Comparison of ENCODE assay signal across 22 cellular contexts in genomic region chr15:26635105-26635504, GRCh38.
DNase-seq lines count a peak whose midpoint lies in the region; ATAC-seq, FAIRE-seq and TF ChIP-seq lines count a peak whose summit lies in the region.
"Had no signal": no experiment of that assay in that cellular context is flagged by ENCODE, and none has a peak within 500 bp of the region (broad histone marks: within the 10 kb centered on the region; RNA-seq: fewer than 3 reads in every experiment).

No MANE protein-coding gene starts in this region.

- peaks cover 4% of the 10 kb centered on the region for H3K79me2 ChIP-seq in neural cell (replicated peaks; ENCODE audit: insufficient read depth, low read length)

- no peaks in the 10 kb centered on the region for H3K9me2 ChIP-seq in neural cell (ENCODE audit: insufficient read depth, low read length)

- H3K27me3 Mint-ChIP-seq in CD4-positive, alpha-beta T cell: no peaks in the 10 kb centered on the region

- CTCF ChIA-PET in A549 (lab: Yijun Ruan, JAX): no interaction called here
- CTCF ChIA-PET in CD4-positive, alpha-beta T cell (lab: Charles Lee): no interaction called here

- no peak overlapping the region for H3K27ac Mint-ChIP-seq in CD4-positive, alpha-beta T cell
- H3K27ac Mint-ChIP-seq: CD8-positive, alpha-beta T cell had no signal

- no peaks in the 10 kb centered on the region for H4K20me1 ChIP-seq in neural cell (ENCODE audit: insufficient read depth)

- H3K4me3 ChIP-seq in A549 (no peak overlapping the region), RWPE2 (ENCODE audit: severe bottlenecking) (no peak overlapping the region), neural cell (ENCODE audit: low read length) (no peak overlapping the region)

- ATAC-seq in A549: peak; percentile 60 to 80; a peak in 4 of 6 replicates
- ATAC-seq in RWPE2 (ENCODE audit: low read depth): 0 out of 3 replicates have a peak, but pooled peaks have one; percentile 36
- ATAC-seq in CD4-positive, alpha-beta T cell (ENCODE audit: poor library complexity): no peak
- no peak for ATAC-seq in left lobe of liver
- ATAC-seq: CD8-positive, alpha-beta T cell had no signal

- no peak overlapping the region for H2AFZ ChIP-seq in neural cell (ENCODE audit: low read depth, low read length)

- DNase-seq in A549 (ENCODE audit: low read depth in 1 of 2, low spot score in 1 of 2) (peak; percentile 49 to 57), RWPE2 (ENCODE audit: low spot score) (no peak), ecto neural progenitor cell (ENCODE audit: low spot score) (peak; percentile 10), T-helper 9 cell (no peak), left lobe of liver (ENCODE audit: low spot score) (no peak)
- DNase-seq in CD4-positive, alpha-beta T cell: no peak
- DNase-seq in activated effector memory CD4-positive, alpha-beta T cell treated with anti-CD3 and anti-CD28 coated beads, Interleukin-2, amount 50 U/mL, for 16 hours: no peak
- DNase-seq: ACHN; AML-193; C1 segment of cervical spinal cord; Caco-2; CD8-positive, alpha-beta T cell; DMS153; DND-41; H7; HCEC 1CT had no signal

- no peak for TF ChIP-seq RAD21 in A549 (conservative IDR thresholded peaks at IDR 0.05 in 1 of 2, IDR thresholded peaks at IDR 0.05 in 1 of 2)
- TF ChIP-seq RAD21 in neural cell (conservative IDR thresholded peaks at IDR 0.05): no peak

- H3K27ac ChIP-seq in A549: peak overlapping the region; percentile 29 to 66
- no peak overlapping the region for H3K27ac ChIP-seq in RWPE2 (ENCODE audit: poor library complexity, severe bottlenecking)
- peak overlapping the region; percentile 47 for H3K27ac ChIP-seq in neural cell (ENCODE audit: low read length)
- H3K27ac ChIP-seq in CD4-positive, alpha-beta T cell (ENCODE audit: low read depth, low read length): no peak overlapping the region
- H3K27ac ChIP-seq: 22Rv1 had no signal

- FAIRE-seq in A549 (lab: Jason Lieb, UNC): no peak
- FAIRE-seq: A204.1, G401.6, GM12892, H1 had no signal

- TF ChIP-seq CTCF in A549 (IDR thresholded peaks at IDR 0.05) (no peak), RWPE2 (IDR thresholded peaks at IDR 0.05; ENCODE audit: poor library complexity, severe bottlenecking) (no peak), neural cell (IDR thresholded peaks at IDR 0.05; ENCODE audit: poor library complexity, severe bottlenecking) (no peak)
- TF ChIP-seq CTCF in CD4-positive, alpha-beta T cell (IDR thresholded peaks at IDR 0.05): no peak

- no peak for TF ChIP-seq POLR2A in A549 (IDR thresholded peaks at IDR 0.05; ENCODE audit: low read length)

- no peaks in the 10 kb centered on the region for H3K4me1 Mint-ChIP-seq in CD4-positive, alpha-beta T cell (ENCODE audit: low read depth)

- peaks cover 2% of the 10 kb centered on the region for H3F3A ChIP-seq in neural cell (ENCODE audit: insufficient read depth, low read length, poor library complexity, severe bottlenecking)

- peaks cover 15% of the 10 kb centered on the region for H3K9me3 Mint-ChIP-seq in CD4-positive, alpha-beta T cell

- peaks cover 3% of the 10 kb centered on the region for H3K27me3 ChIP-seq in RWPE2 (ENCODE audit: insufficient read depth, poor library complexity, severe bottlenecking)
- H3K27me3 ChIP-seq in neural cell (ENCODE audit: insufficient read depth, low read depth, low read length): no peaks in the 10 kb centered on the region
- no peaks in the 10 kb centered on the region for H3K27me3 ChIP-seq in CD4-positive, alpha-beta T cell (ENCODE audit: control insufficient read depth, insufficient read depth, low read length)

- H3K36me3 Mint-ChIP-seq in CD4-positive, alpha-beta T cell (ENCODE audit: low read depth): no peaks in the 10 kb centered on the region
- H3K36me3 Mint-ChIP-seq: CD8-positive, alpha-beta T cell had no signal

- TF ChIP-seq EP300 in A549 (IDR thresholded peaks at IDR 0.05): no peak
- no peak for TF ChIP-seq EP300 in neural cell (conservative IDR thresholded peaks at IDR 0.05; ENCODE audit: poor library complexity, severe bottlenecking)

- POLR2A ChIA-PET in A549 (lab: Yijun Ruan, JAX): no interaction called here
- POLR2A ChIA-PET in CD4-positive, alpha-beta T cell (lab: Charles Lee): no interaction called here

- peaks cover 59% of the 10 kb centered on the region for H3K4me1 ChIP-seq in A549
- H3K4me1 ChIP-seq in RWPE2 (ENCODE audit: insufficient read depth, poor library complexity, severe bottlenecking): no peaks in the 10 kb centered on the region
- H3K4me1 ChIP-seq: Caco-2 had no signal

- H3K9ac ChIP-seq in neural cell (ENCODE audit: low read length): no peak overlapping the region

- no peaks in the 10 kb centered on the region for H3K36me3 ChIP-seq in RWPE2 (ENCODE audit: low read depth)
- H3K36me3 ChIP-seq in neural cell (ENCODE audit: insufficient read depth, low read length): no peaks in the 10 kb centered on the region

- 7% methylated on average over 2 of the region's 2 CpGs for WGBS in A549 (ENCODE audit: missing lambda C conversion rate)

- H3K4me3 Mint-ChIP-seq in CD4-positive, alpha-beta T cell: no peak overlapping the region
- H3K4me3 Mint-ChIP-seq: CD8-positive, alpha-beta T cell had no signal

- intact Hi-C loops in CD4-positive, alpha-beta T cell (cut with DNase I, micrococcal nuclease): no loop called here

- peak overlapping the region; percentile 44 for H3K4me2 ChIP-seq in A549
- H3K4me2 ChIP-seq in neural cell (ENCODE audit: low read length): no peak overlapping the region

- no peaks in the 10 kb centered on the region for H3K9me3 ChIP-seq in A549
- peaks cover 2% of the 10 kb centered on the region for H3K9me3 ChIP-seq in RWPE2 (ENCODE audit: severe bottlenecking)
- H3K9me3 ChIP-seq in neural cell (ENCODE audit: low read length): no peaks in the 10 kb centered on the region
- H3K9me3 ChIP-seq in CD4-positive, alpha-beta T cell (ENCODE audit: control insufficient read depth, low read length): no peaks in the 10 kb centered on the region
- H3K9me3 ChIP-seq: Caco-2 had no signal

TF ChIP-seq in A549, 52 proteins besides CTCF, POLR2A, EP300 and RAD21:
- no peak for TF ChIP-seq EHMT2 (IDR thresholded peaks at IDR 0.05; ENCODE audit: low read depth)
- no peak for TF ChIP-seq FOSL2 (IDR thresholded peaks at IDR 0.05)
- TF ChIP-seq FOSL2 (CRISPR knock-in tag; IDR thresholded peaks at IDR 0.05): peak; percentile 36
- TF ChIP-seq ZFP36 (IDR thresholded peaks at IDR 0.05; ENCODE audit: borderline replicate concordance, partially characterized antibody): no peak
- TF ChIP-seq JUNB (IDR thresholded peaks at IDR 0.05): no peak
- TF ChIP-seq EHF (CRISPR knock-in tag; IDR thresholded peaks at IDR 0.05): no peak
- no peak for TF ChIP-seq KDM5A (IDR thresholded peaks at IDR 0.05)
- no peak for TF ChIP-seq CBX8 (IDR thresholded peaks at IDR 0.05)

TF ChIP-seq in neural cell, 6 proteins besides CTCF, POLR2A, EP300 and RAD21:
- TF ChIP-seq MXI1 (conservative IDR thresholded peaks at IDR 0.05; ENCODE audit: poor library complexity, severe bottlenecking) (no peak), TAF1 (IDR thresholded peaks at IDR 0.05; ENCODE audit: low read depth) (no peak), REST (IDR thresholded peaks at IDR 0.05; ENCODE audit: borderline replicate concordance) (no peak), POLR2AphosphoS5 (IDR thresholded peaks at IDR 0.05) (no peak), SMC3 (conservative IDR thresholded peaks at IDR 0.05; ENCODE audit: poor library complexity) (no peak), EZH2 (IDR thresholded peaks at IDR 0.05; ENCODE audit: borderline replicate concordance, insufficient read depth, low read length, poor library complexity, severe bottlenecking) (no peak)

Comparison
In these comparisons a context has a peak if more than half of its experiments do, and no peak if none do; other contexts are left out.
1. ATAC-seq: peak in A549 (2 of 2) and RWPE2 (single experiment); none in CD4-positive, alpha-beta T cell (single experiment) and left lobe of liver (single experiment).
2. DNase-seq: peak in A549 (2 of 2) and ecto neural progenitor cell (single experiment); none in RWPE2 (single experiment), T-helper 9 cell (single experiment), CD4-positive, alpha-beta T cell (0 of 10), left lobe of liver (single experiment) and activated effector memory CD4-positive, alpha-beta T cell treated with anti-CD3 and anti-CD28 coated beads, Interleukin-2, amount 50 U/mL, for 16 hours (single experiment).
3. H3K27ac ChIP-seq: peak in A549 (2 of 2) and neural cell (single experiment); none in RWPE2 (single experiment) and CD4-positive, alpha-beta T cell (single experiment).